1 cellular context compared by ENCODE assay signal in genomic region chr1:174445817-174446216, GRCh38.
TF ChIP-seq lines count a peak whose summit lies in the region.

No MANE protein-coding gene starts in this region.

TF ChIP-seq in SK-N-SH treated with all-trans-retinoic acid at 6 μM for 48 hours, 23 proteins besides CTCF, POLR2A, EP300 and RAD21 (continued from another document):
- TF ChIP-seq POU6F1 (CRISPR knock-in tag; IDR thresholded peaks at IDR 0.05; ENCODE audit: borderline replicate concordance, low read depth), result no peak
- no peak for TF ChIP-seq ARNTL (CRISPR knock-in tag; IDR thresholded peaks at IDR 0.05; ENCODE audit: borderline replicate concordance, low read depth)
- TF ChIP-seq ISL1 (CRISPR knock-in tag; IDR thresholded peaks at IDR 0.05), result no peak
- TF ChIP-seq PATZ1 (CRISPR knock-in tag; IDR thresholded peaks at IDR 0.05; ENCODE audit: borderline replicate concordance), result no peak
